16 cellular contexts compared by ENCODE assay signal in genomic region chr3:47865192-47865591, GRCh38.
DNase-seq lines count a peak whose midpoint lies in the region; ATAC-seq, FAIRE-seq and TF ChIP-seq lines count a peak whose summit lies in the region.
"Had no signal": no experiment of that assay in that cellular context is flagged by ENCODE, and none has a peak within 500 bp of the region (broad histone marks: within the 10 kb centered on the region; RNA-seq: fewer than 3 reads in every experiment).

No MANE protein-coding gene starts in this region.

- no peaks in the 10 kb centered on the region for H3K79me2 ChIP-seq in H1 (ENCODE audit: control insufficient read depth in 1 of 2, insufficient read depth in 2 of 2, low read length in 2 of 2)

- no peaks in the 10 kb centered on the region for H3K4me1 Mint-ChIP-seq in activated CD4-positive, alpha-beta memory T cell treated with anti-CD3 and anti-CD28 coated beads, Interleukin-2, amount 10 ng/mL, durations not matched to agents 7 days and 5 days
- no peaks in the 10 kb centered on the region for H3K4me1 Mint-ChIP-seq in activated CD4-positive, alpha-beta memory T cell treated with anti-CD3 and anti-CD28 coated beads for 36 hours (ENCODE audit: low read depth)
- H3K4me1 Mint-ChIP-seq in osteocyte (ENCODE audit: unreplicated experiment), result no peaks in the 10 kb centered on the region

- no peaks in the 10 kb centered on the region for H3K36me3 ChIP-seq in Panc1 (ENCODE audit: control insufficient read depth, insufficient read depth, low read length)
- H3K36me3 ChIP-seq in H1 (ENCODE audit: control insufficient read depth in 2 of 4, insufficient read depth in 4 of 4, low read length in 3 of 4), result peaks cover 11 to 42% (median 26%) of the 10 kb centered on the region in 4 experiments; a peak in 7 of 8 replicates
- H3K36me3 ChIP-seq in lower lobe of right lung, result peaks cover 89% of the 10 kb centered on the region

- no peak for TF ChIP-seq CTCF in Panc1 (IDR thresholded peaks at IDR 0.05)
- peak in 1 of 3 experiments; percentile 28; a peak in 2 of 4 replicates for TF ChIP-seq CTCF in H1 (IDR thresholded peaks at IDR 0.05; ENCODE audit: control extremely low read depth in 1 of 3, insufficient read depth in 1 of 3, low read depth in 1 of 3, low read length in 3 of 3)
- TF ChIP-seq CTCF in osteocyte (IDR thresholded peaks at IDR 0.05), result peak; percentile 12
- no peak for TF ChIP-seq CTCF in lower lobe of right lung (IDR thresholded peaks at IDR 0.05)

- H2BK5ac ChIP-seq in H1 (ENCODE audit: low read depth, low read length), result no peak overlapping the region

- no peak overlapping the region for H2AFZ ChIP-seq in H1 (ENCODE audit: low read length)

- H3K27me3 Mint-ChIP-seq in activated CD4-positive, alpha-beta memory T cell treated with anti-CD3 and anti-CD28 coated beads, Interleukin-2, amount 10 ng/mL, durations not matched to agents 7 days and 5 days, result no peaks in the 10 kb centered on the region
- H3K27me3 Mint-ChIP-seq in activated CD4-positive, alpha-beta memory T cell treated with anti-CD3 and anti-CD28 coated beads for 36 hours, result no peaks in the 10 kb centered on the region
- H3K27me3 Mint-ChIP-seq in osteocyte (ENCODE audit: unreplicated experiment), result no peaks in the 10 kb centered on the region

- no peak overlapping the region for H2AK5ac ChIP-seq in H1 (ENCODE audit: low read depth, low read length)

- no peak overlapping the region for H3K4ac ChIP-seq in H1 (replicated peaks; ENCODE audit: insufficient read length, low read depth, low read length)

- H3K4me3 Mint-ChIP-seq in activated CD4-positive, alpha-beta memory T cell treated with anti-CD3 and anti-CD28 coated beads, Interleukin-2, amount 10 ng/mL, durations not matched to agents 7 days and 5 days, result no peak overlapping the region
- no peak overlapping the region for H3K4me3 Mint-ChIP-seq in activated CD4-positive, alpha-beta memory T cell treated with anti-CD3 and anti-CD28 coated beads for 36 hours
- H3K4me3 Mint-ChIP-seq in osteocyte (ENCODE audit: unreplicated experiment), result no peak overlapping the region
- H3K4me3 Mint-ChIP-seq: activated T-cell treated with anti-CD3 and anti-CD28 coated beads, Interleukin-2, amount 50 U/mL, for 4 hours had no signal

- TF ChIP-seq POLR2A in H1 (IDR thresholded peaks at IDR 0.05; ENCODE audit: control extremely low read depth in 1 of 2, low read depth in 2 of 2, low read length in 2 of 2), result no peak

- H3K14ac ChIP-seq in H1 (ENCODE audit: insufficient read length), result no peak overlapping the region

- H3K18ac ChIP-seq in H1 (ENCODE audit: extremely low read depth, low read length), result no peak overlapping the region

- 93% methylated on average over 3 of the region's 3 CpGs; no CpG with 5 or more reads in 1 of the 2 experiments for WGBS in H1 (ENCODE audit: extremely low coverage in 1 of 2, insufficient coverage in 1 of 2, insufficient read length in 1 of 2, insufficient replicate concordance in 2 of 2, low coverage in 1 of 2, low lambda C conversion rate in 2 of 2, missing lambda C conversion rate in 1 of 2), 2 experiments

- no peak overlapping the region for H2BK15ac ChIP-seq in H1 (ENCODE audit: low read length)

- no peak overlapping the region for H2BK120ac ChIP-seq in H1 (replicated peaks; ENCODE audit: low read depth, low read length)

- no peak overlapping the region for H3K4me2 ChIP-seq in H1 (ENCODE audit: insufficient read depth in 1 of 2, low read depth in 2 of 2, low read length in 2 of 2)

- no peak overlapping the region for H3K9ac ChIP-seq in H1 (replicated peaks in 1 of 4; ENCODE audit: extremely low read depth in 1 of 4, low read depth in 3 of 4, low read length in 3 of 4)

- H4K91ac ChIP-seq in H1 (replicated peaks; ENCODE audit: insufficient read length, low read length), result no peak overlapping the region

- H3K23me2 ChIP-seq in H1 (ENCODE audit: low read depth, low read length), result no peaks in the 10 kb centered on the region

- no peak overlapping the region for H2BK12ac ChIP-seq in H1 (ENCODE audit: low read depth, low read length)

- no peak overlapping the region for H3K23ac ChIP-seq in H1 (ENCODE audit: insufficient read length)

- TF ChIP-seq EP300 in H1 (IDR thresholded peaks at IDR 0.05; ENCODE audit: borderline replicate concordance in 1 of 2, low read depth in 2 of 2, low read length in 2 of 2), result no peak

- 0 out of 2 replicates have a peak, but pooled peaks have one; percentile 48 for ATAC-seq in Panc1
- ATAC-seq in HG03159 (IDR thresholded peaks at IDR 0.05; ENCODE audit: unreplicated experiment), result no peak
- no peak for ATAC-seq in lower lobe of right lung
- no peak for ATAC-seq in GM18870 (IDR thresholded peaks at IDR 0.05; ENCODE audit: unreplicated experiment)
- ATAC-seq: activated T-cell treated with anti-CD3 and anti-CD28 coated beads, Interleukin-2, amount 50 U/mL, for 4 hours had no signal

- no peaks in the 10 kb centered on the region for H3K4me1 ChIP-seq in Panc1 (ENCODE audit: control insufficient read depth, insufficient read depth, low read length)
- no peaks in the 10 kb centered on the region for H3K4me1 ChIP-seq in H1 (replicated peaks in 1 of 4; ENCODE audit: control insufficient read depth in 3 of 4, insufficient read depth in 4 of 4, low read length in 3 of 4)
- H3K4me1 ChIP-seq in lower lobe of right lung, result no peaks in the 10 kb centered on the region

- DNase-seq in activated CD4-positive, alpha-beta memory T cell treated with anti-CD3 and anti-CD28 coated beads, Interleukin-2, amount 10 ng/mL, durations not matched to agents 7 days and 5 days, result no peak
- DNase-seq in activated CD4-positive, alpha-beta memory T cell treated with anti-CD3 and anti-CD28 coated beads for 36 hours, result no peak
- no peak for DNase-seq in Panc1 (ENCODE audit: low read depth, low spot score)
- no peak for DNase-seq in H1 (ENCODE audit: low read depth in 1 of 2, low spot score in 2 of 2)
- no peak for DNase-seq in osteocyte (ENCODE audit: extremely low spot score, unreplicated experiment)
- no peak for DNase-seq in lower lobe of right lung
- DNase-seq: activated CD4-positive, CD25-positive, alpha-beta regulatory T cell treated with anti-CD3 and anti-CD28 coated beads, Interleukin-2, amount 50 U/mL, for 72 hours; activated T-cell treated with anti-CD3 and anti-CD28 coated beads, Interleukin-2, amount 50 U/mL, for 4 hours; COR-L47; HCEC 1CT; NCI-H2081 treated with DMSO at 0.1 percent for 48 hours; stimulated activated CD4-positive, alpha-beta T cell treated with anti-CD3 and anti-CD28 coated beads, Interleukin-15, amount 100 ng/mL, for 24 hours had no signal

- POLR2A ChIA-PET in activated CD4-positive, alpha-beta memory T cell treated with anti-CD3 and anti-CD28 coated beads, Interleukin-2, amount 10 ng/mL, durations not matched to agents 7 days and 5 days (lab: Charles Lee), result no interaction called here
- POLR2A ChIA-PET in activated CD4-positive, alpha-beta memory T cell treated with anti-CD3 and anti-CD28 coated beads for 36 hours (lab: Charles Lee), result no interaction called here
- POLR2A ChIA-PET in Panc1 (lab: Charles Lee), result no interaction called here
- POLR2A ChIA-PET in H1 (lab: Charles Lee; ENCODE audit: partially characterized antibody), result interaction anchor here (1.0 kb wide), 2 partner anchors 9 to 21 kb away, joined by 3 read pairs; no protein-coding TSS in a partner anchor

- peak; percentile 30 to 43; a peak in 3 of 4 replicates for TF ChIP-seq RAD21 in H1 (IDR thresholded peaks at IDR 0.05 in 1 of 2, conservative IDR thresholded peaks at IDR 0.05 in 1 of 2; ENCODE audit: low read depth in 2 of 2, low read length in 2 of 2)

- in situ Hi-C loops in Panc1 (cut with HindIII; ENCODE audit: low pct_unique_long_range_greater_than_20kb, low sequenced_read_pairs), result no loop called here

- no peak overlapping the region for H3K56ac ChIP-seq in H1 (replicated peaks; ENCODE audit: insufficient read length, low read depth, low read length)

- H3K27ac Mint-ChIP-seq in activated CD4-positive, alpha-beta memory T cell treated with anti-CD3 and anti-CD28 coated beads, Interleukin-2, amount 10 ng/mL, durations not matched to agents 7 days and 5 days, result peak overlapping the region; percentile 15
- no peak overlapping the region for H3K27ac Mint-ChIP-seq in activated CD4-positive, alpha-beta memory T cell treated with anti-CD3 and anti-CD28 coated beads for 36 hours
- no peak overlapping the region for H3K27ac Mint-ChIP-seq in osteocyte (ENCODE audit: unreplicated experiment)

- no peak overlapping the region for H4K5ac ChIP-seq in H1 (ENCODE audit: insufficient read length, low read depth, low read length)

- no peak overlapping the region for H4K8ac ChIP-seq in H1 (ENCODE audit: extremely low read depth, insufficient read depth, low read length)

- CTCF ChIA-PET in activated CD4-positive, alpha-beta memory T cell treated with anti-CD3 and anti-CD28 coated beads, Interleukin-2, amount 10 ng/mL, durations not matched to agents 7 days and 5 days (lab: Charles Lee), result interaction anchor here (1.3 kb wide), 1 partner anchor 28 kb away, joined by 3 read pairs; no protein-coding TSS in a partner anchor
- CTCF ChIA-PET in activated CD4-positive, alpha-beta memory T cell treated with anti-CD3 and anti-CD28 coated beads for 36 hours (lab: Charles Lee), result interaction anchor here (1.4 to 1.5 kb wide), 2 partner anchors 40 to 125 kb away, joined by 3 read pairs; no protein-coding TSS in a partner anchor
- CTCF ChIA-PET in Panc1 (lab: Charles Lee) (no interaction called here), H1 (lab: Charles Lee; ENCODE audit: partially characterized antibody) (interaction anchor here (0.6 to 4.5 kb wide), 22 partner anchors 9 to 293 kb away, joined by 3 to 28 read pairs (median 4); no protein-coding TSS in a partner anchor)

- H4K20me1 ChIP-seq in H1 (replicated peaks in 1 of 2; ENCODE audit: control insufficient read depth in 1 of 2, insufficient read depth in 2 of 2, low read length in 2 of 2), result no peaks in the 10 kb centered on the region

- no peak overlapping the region for H3K4me3 ChIP-seq in Panc1 (ENCODE audit: low read depth in 2 of 2, low read length in 2 of 2)
- no peak overlapping the region for H3K4me3 ChIP-seq in H1 (ENCODE audit: extremely low read depth in 1 of 4, insufficient read depth in 2 of 4, low read depth in 3 of 4, low read length in 4 of 4)
- H3K4me3 ChIP-seq in lower lobe of right lung, result no peak overlapping the region
- H3K4me3 ChIP-seq: thoracic aorta had no signal

- H2BK20ac ChIP-seq in H1 (ENCODE audit: low read length), result no peak overlapping the region

- peaks cover 29% of the 10 kb centered on the region for H3K36me3 Mint-ChIP-seq in activated CD4-positive, alpha-beta memory T cell treated with anti-CD3 and anti-CD28 coated beads, Interleukin-2, amount 10 ng/mL, durations not matched to agents 7 days and 5 days (ENCODE audit: low read depth)
- peaks cover 15% of the 10 kb centered on the region for H3K36me3 Mint-ChIP-seq in activated CD4-positive, alpha-beta memory T cell treated with anti-CD3 and anti-CD28 coated beads for 36 hours
- H3K36me3 Mint-ChIP-seq in osteocyte (ENCODE audit: unreplicated experiment), result peaks cover 28% of the 10 kb centered on the region

- H3K27me3 ChIP-seq in Panc1 (ENCODE audit: control insufficient read depth, insufficient read depth, low read length) (no peaks in the 10 kb centered on the region), H1 (replicated peaks in 1 of 4; ENCODE audit: control insufficient read depth in 3 of 4, extremely low read depth in 1 of 4, insufficient read depth in 3 of 4, low read length in 3 of 4) (no peaks in the 10 kb centered on the region), lower lobe of right lung (ENCODE audit: low read depth) (no peaks in the 10 kb centered on the region)

- H3K27ac ChIP-seq in Panc1 (ENCODE audit: low read length) (no peak overlapping the region), H1 (ENCODE audit: low read depth, low read length) (no peak overlapping the region), lower lobe of right lung (no peak overlapping the region)
- H3K27ac ChIP-seq: HL-60, thoracic aorta had no signal

- FAIRE-seq in H1 (lab: Jason Lieb, UNC), result peak; percentile 45

- no peaks in the 10 kb centered on the region for H3K79me1 ChIP-seq in H1 (ENCODE audit: low read depth, low read length)

- intact Hi-C loops in activated CD4-positive, alpha-beta memory T cell treated with anti-CD3 and anti-CD28 coated beads for 36 hours (cut with micrococcal nuclease), result no loop called here
- intact Hi-C loops in Panc1 (cut with micrococcal nuclease; ENCODE audit: unreplicated experiment), result no loop called here
- intact Hi-C loops in lower lobe of right lung (cut with DNase I), result no loop called here

- H3K9me3 ChIP-seq in Panc1 (ENCODE audit: control insufficient read depth, insufficient read depth, low read depth, low read length) (no peaks in the 10 kb centered on the region), H1 (ENCODE audit: insufficient read depth in 2 of 2, low read depth in 1 of 2, low read length in 1 of 2) (no peaks in the 10 kb centered on the region), lower lobe of right lung (no peaks in the 10 kb centered on the region)
- H3K9me3 ChIP-seq: thoracic aorta had no signal

- no TSS peak for BruUV-seq in Panc1 (replicated peaks; lab: Mats Ljungman, UMichigan)

- H3K9me3 Mint-ChIP-seq in activated CD4-positive, alpha-beta memory T cell treated with anti-CD3 and anti-CD28 coated beads, Interleukin-2, amount 10 ng/mL, durations not matched to agents 7 days and 5 days, result no peaks in the 10 kb centered on the region
- no peaks in the 10 kb centered on the region for H3K9me3 Mint-ChIP-seq in activated CD4-positive, alpha-beta memory T cell treated with anti-CD3 and anti-CD28 coated beads for 36 hours
- no peaks in the 10 kb centered on the region for H3K9me3 Mint-ChIP-seq in osteocyte (ENCODE audit: unreplicated experiment)
- H3K9me3 Mint-ChIP-seq: activated T-cell treated with anti-CD3 and anti-CD28 coated beads, Interleukin-2, amount 50 U/mL, for 4 hours had no signal
